In the genomic region with DNA sequence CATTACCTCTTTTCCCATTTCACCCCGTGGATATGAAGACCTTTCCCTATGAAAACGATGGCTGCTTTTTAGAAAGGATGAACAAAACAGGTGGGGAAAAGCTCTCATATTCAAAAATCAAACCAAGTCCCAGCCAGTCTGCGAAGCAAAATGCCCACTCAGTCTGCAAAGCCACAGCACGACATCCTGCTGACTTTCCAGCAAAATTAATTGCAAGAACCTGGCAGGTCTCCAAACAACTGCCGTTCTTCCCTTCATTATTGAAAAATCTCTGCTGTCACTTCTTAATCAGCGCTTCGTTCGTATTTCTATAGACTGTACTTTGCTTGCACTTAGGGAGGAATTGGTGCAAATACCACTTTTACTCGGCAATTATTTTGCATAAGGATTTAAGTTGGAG, we compare ENCODE assay signal across 14 cellular contexts.
"Had no signal": no experiment of that assay in that cellular context is flagged by ENCODE, and none has a peak within 500 bp of the region (broad histone marks: within the 10 kb centered on the region; RNA-seq: fewer than 3 reads in every experiment).

No MANE protein-coding gene starts in this region.

- H3K27me3 Mint-ChIP-seq: activated naive CD8-positive, alpha-beta T cell treated with anti-CD3 and anti-CD28 coated beads, Interleukin-2, amount 50 U/mL, for 24 hours; activated T-helper 17 cell treated with anti-CD3 and anti-CD28 coated beads, Interleukin-2, amount 50 U/mL, for 72 hours; naive B cell had no signal

- ATAC-seq: activated naive CD8-positive, alpha-beta T cell treated with anti-CD3 and anti-CD28 coated beads, Interleukin-2, amount 50 U/mL, for 24 hours; activated T-helper 17 cell treated with anti-CD3 and anti-CD28 coated beads, Interleukin-2, amount 50 U/mL, for 72 hours; pancreas; stimulated activated effector memory CD8-positive, alpha-beta T cell treated with anti-CD3 and anti-CD28 coated beads, Interleukin-12 subunit alpha, Interleukin-12 subunit beta, amount 100 ng/mL, for 72 hours had no signal

- H3K4me3 ChIP-seq: ascending aorta, gastroesophageal sphincter, left ventricle myocardium inferior, pancreas, thyroid gland, vagina had no signal

- DNase-seq: activated CD4-positive, alpha-beta T cell treated with anti-CD3 and anti-CD28 coated beads, Interleukin-2, amount 50 U/mL, for 48 hours; activated CD4-positive, CD25-positive, alpha-beta regulatory T cell treated with anti-CD3 and anti-CD28 coated beads, Interleukin-2, amount 50 U/mL, for 72 hours; activated naive CD4-positive, alpha-beta T cell treated with anti-CD3 and anti-CD28 coated beads for 36 hours; activated naive CD8-positive, alpha-beta T cell treated with anti-CD3 and anti-CD28 coated beads, Interleukin-2, amount 50 U/mL, for 24 hours; left ventricle myocardium inferior; naive B cell; pancreas; T-helper 9 cell; thyroid gland had no signal

- H3K27ac Mint-ChIP-seq: activated naive CD4-positive, alpha-beta T cell treated with anti-CD3 and anti-CD28 coated beads for 36 hours; activated naive CD8-positive, alpha-beta T cell treated with anti-CD3 and anti-CD28 coated beads, Interleukin-2, amount 50 U/mL, for 24 hours; activated T-helper 17 cell treated with anti-CD3 and anti-CD28 coated beads, Interleukin-2, amount 50 U/mL, for 72 hours; naive B cell; stimulated activated effector memory CD8-positive, alpha-beta T cell treated with anti-CD3 and anti-CD28 coated beads, Interleukin-12 subunit alpha, Interleukin-12 subunit beta, amount 100 ng/mL, for 72 hours had no signal

- H3K4me1 ChIP-seq: ascending aorta, gastroesophageal sphincter, left ventricle myocardium inferior, pancreas, thyroid gland, vagina had no signal

- H3K27me3 ChIP-seq: ascending aorta, thyroid gland, vagina had no signal

- H3K36me3 Mint-ChIP-seq: naive B cell; stimulated activated effector memory CD8-positive, alpha-beta T cell treated with anti-CD3 and anti-CD28 coated beads, Interleukin-12 subunit alpha, Interleukin-12 subunit beta, amount 100 ng/mL, for 72 hours had no signal

- H3K4me3 Mint-ChIP-seq: activated naive CD4-positive, alpha-beta T cell treated with anti-CD3 and anti-CD28 coated beads for 36 hours; activated naive CD8-positive, alpha-beta T cell treated with anti-CD3 and anti-CD28 coated beads, Interleukin-2, amount 50 U/mL, for 24 hours; activated T-helper 17 cell treated with anti-CD3 and anti-CD28 coated beads, Interleukin-2, amount 50 U/mL, for 72 hours; naive B cell; stimulated activated effector memory CD8-positive, alpha-beta T cell treated with anti-CD3 and anti-CD28 coated beads, Interleukin-12 subunit alpha, Interleukin-12 subunit beta, amount 100 ng/mL, for 72 hours had no signal

- H3K9me3 Mint-ChIP-seq: activated naive CD4-positive, alpha-beta T cell treated with anti-CD3 and anti-CD28 coated beads for 36 hours had no signal

- H3K36me3 ChIP-seq: ascending aorta, gastroesophageal sphincter, left ventricle myocardium inferior, pancreas, thyroid gland, vagina had no signal

- H3K4me1 Mint-ChIP-seq: activated naive CD8-positive, alpha-beta T cell treated with anti-CD3 and anti-CD28 coated beads, Interleukin-2, amount 50 U/mL, for 24 hours; activated T-helper 17 cell treated with anti-CD3 and anti-CD28 coated beads, Interleukin-2, amount 50 U/mL, for 72 hours; naive B cell; stimulated activated effector memory CD8-positive, alpha-beta T cell treated with anti-CD3 and anti-CD28 coated beads, Interleukin-12 subunit alpha, Interleukin-12 subunit beta, amount 100 ng/mL, for 72 hours had no signal

- H3K9me3 ChIP-seq: ascending aorta, gastroesophageal sphincter, left ventricle myocardium inferior, pancreas, thyroid gland, vagina had no signal
